ENCODE assay signal across 1 cellular context in the genomic region with DNA sequence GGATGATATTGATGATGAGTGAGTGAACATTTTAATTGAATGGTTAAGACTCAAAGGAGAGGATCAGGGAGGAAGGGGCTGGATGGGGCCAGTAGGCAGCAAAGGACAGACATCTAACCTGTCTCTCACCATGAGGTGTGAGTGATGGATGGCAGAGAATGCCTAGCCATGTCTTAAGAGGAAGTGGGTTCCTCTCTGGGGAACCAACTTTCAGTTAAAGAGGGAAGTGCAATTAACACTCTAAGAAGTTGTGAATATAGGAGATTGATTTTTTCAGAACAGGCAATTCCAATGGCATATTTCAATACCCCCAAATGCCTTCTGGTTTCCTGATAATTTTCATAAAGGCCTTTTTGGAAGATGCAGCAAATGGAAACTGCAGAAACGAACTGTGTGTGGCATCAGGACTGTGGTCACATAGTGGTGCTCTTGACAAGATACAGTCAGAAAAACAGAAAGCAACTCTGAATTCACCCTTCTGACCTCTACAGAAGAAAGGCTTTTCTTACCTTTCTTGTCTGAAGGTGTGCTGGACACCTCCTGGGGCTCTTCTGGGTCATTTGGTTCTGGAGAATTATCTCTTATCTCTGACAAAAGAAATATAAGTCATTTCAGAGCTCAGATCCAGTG.
TF ChIP-seq lines count a peak whose summit lies in the region.

No MANE protein-coding gene starts in this region.

TF ChIP-seq in K562, 482 proteins besides CTCF, POLR2A, EP300 and RAD21:
- TF ChIP-seq SPI1 (IDR thresholded peaks at IDR 0.05; ENCODE audit: borderline replicate concordance, low read depth, low read length) (peak; percentile 67; the same call in 1 of the 2 replicates), PTTG1 (tag; IDR thresholded peaks at IDR 0.05; ENCODE audit: low read depth) (no peak)
